In genomic region chr5:122076669-122077450, GRCh38 we compare ENCODE assay signal across 1 cellular context.
TF ChIP-seq lines count a peak whose summit lies in the region.

No MANE protein-coding gene starts in this region.

TF ChIP-seq in GM12878, 131 proteins besides CTCF, POLR2A, EP300 and RAD21 (continued from another document):
- TF ChIP-seq ZBTB40 (IDR thresholded peaks at IDR 0.05; ENCODE audit: borderline replicate concordance) (no peak), SUZ12 (IDR thresholded peaks at IDR 0.05; ENCODE audit: unreplicated experiment) (peak; percentile 26), HDAC6 (IDR thresholded peaks at IDR 0.05; ENCODE audit: unreplicated experiment) (no peak), ZNF207 (IDR thresholded peaks at IDR 0.05; ENCODE audit: borderline replicate concordance) (no peak)
TF ChIP-seq in GM12878: peak in this region for 1.
